Comparison of ENCODE assay signal across 27 cellular contexts in the genomic region with DNA sequence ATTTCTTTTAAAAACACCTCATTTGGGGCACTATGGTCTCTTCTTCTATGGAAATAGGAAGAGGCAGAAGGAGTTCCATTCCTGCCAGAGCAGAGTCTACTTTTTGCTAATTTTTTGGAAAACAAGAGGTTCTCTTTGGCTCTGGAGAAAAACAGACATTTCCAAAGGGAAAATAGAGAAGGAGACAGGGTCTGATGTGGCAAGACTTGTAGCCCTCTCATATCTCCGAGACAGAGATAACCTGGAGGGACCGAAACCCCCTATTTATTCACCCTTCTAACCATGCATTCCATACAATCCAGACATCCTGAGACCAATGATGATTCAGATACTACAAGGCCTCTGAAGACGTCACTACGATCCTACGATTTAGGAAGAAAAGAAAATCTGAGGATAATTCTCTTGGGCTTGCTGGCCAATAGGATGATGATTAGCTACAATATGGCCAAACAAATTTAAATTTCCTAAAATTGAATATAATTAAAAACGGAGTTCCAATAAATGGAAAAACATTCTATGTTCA.
DNase-seq lines count a peak whose midpoint lies in the region; ATAC-seq and TF ChIP-seq lines count a peak whose summit lies in the region.
"Had no signal": no experiment of that assay in that cellular context is flagged by ENCODE, and none has a peak within 500 bp of the region (broad histone marks: within the 10 kb centered on the region; RNA-seq: fewer than 3 reads in every experiment).

No MANE protein-coding gene starts in this region.

- H3K36me3 ChIP-seq in GM23248 (ENCODE audit: low read depth) (no peaks in the 10 kb centered on the region), uterus (no peaks in the 10 kb centered on the region)

- no peak overlapping the region for H3K4me3 Mint-ChIP-seq in stimulated activated naive B cell treated with anti-CD40 and anti-IgM and Interleukin-4, amounts not matched to agents 10 μg/mL and 1 μg/mL and 100 μg/mL, for 72 hours
- H3K4me3 Mint-ChIP-seq: activated naive CD8-positive, alpha-beta T cell treated with anti-CD3 and anti-CD28 coated beads, Interleukin-2, amount 50 U/mL, for 24 hours; H9; memory B cell had no signal

- in situ Hi-C loops in GM23248 (cut with MboI): no loop called here

- H3K4me3 ChIP-seq in GM23248 (no peak overlapping the region), fibroblast of villous mesenchyme (ENCODE audit: low read depth, low read length) (no peak overlapping the region), uterus (no peak overlapping the region)
- H3K4me3 ChIP-seq: body of pancreas, PC-9, psoas muscle, tibial artery had no signal

- H3K36me3 Mint-ChIP-seq in stimulated activated naive B cell treated with anti-CD40 and anti-IgM and Interleukin-4, amounts not matched to agents 10 μg/mL and 1 μg/mL and 100 μg/mL, for 72 hours: peaks cover 17 to 19% of the 10 kb centered on the region in 2 donors

- H3K9me3 Mint-ChIP-seq in stimulated activated naive B cell treated with anti-CD40 and anti-IgM and Interleukin-4, amounts not matched to agents 10 μg/mL and 1 μg/mL and 100 μg/mL, for 72 hours: no peaks in the 10 kb centered on the region
- H3K9me3 Mint-ChIP-seq: activated naive CD8-positive, alpha-beta T cell treated with anti-CD3 and anti-CD28 coated beads, Interleukin-2, amount 50 U/mL, for 24 hours; H9; memory B cell had no signal

- H3K9ac ChIP-seq in GM23248: no peak overlapping the region

- DNase-seq in GM23248 (peak; percentile 28), astrocyte of the hippocampus (ENCODE audit: low read depth, low spot score) (peak; percentile 54), fibroblast of villous mesenchyme (ENCODE audit: low read depth) (peak; percentile 56), uterus (no peak), NCI-H146 (lab: John Stamatoyannopoulos, UW) (no peak), midbrain (lab: John Stamatoyannopoulos, UW) (no peak)
- DNase-seq in stimulated activated naive B cell treated with anti-CD40 and anti-IgM and Interleukin-4, amounts not matched to agents 10 μg/mL and 1 μg/mL and 100 μg/mL, for 72 hours: no peak
- DNase-seq: activated CD4-positive, alpha-beta T cell treated with anti-CD3 and anti-CD28 coated beads, Interleukin-2, amount 50 U/mL, for 48 hours; activated CD4-positive, CD25-positive, alpha-beta regulatory T cell treated with anti-CD3 and anti-CD28 coated beads, Interleukin-2, amount 50 U/mL, for 72 hours; activated naive CD4-positive, alpha-beta T cell; activated naive CD8-positive, alpha-beta T cell treated with anti-CD3 and anti-CD28 coated beads, Interleukin-2, amount 50 U/mL, for 24 hours; activated T-cell treated with anti-CD3 and anti-CD28 coated beads, Interleukin-2, amount 50 U/mL, for 48 hours; body of pancreas; DND-41; H9; hypothalamus; NCI-H1436; NCI-H345; PC-9; psoas muscle; Right ventricle myocardium superior; stimulated activated CD4-positive, alpha-beta T cell treated with anti-CD3 and anti-CD28 coated beads, Interleukin-12 subunit alpha, Interleukin-12 subunit beta, amount 100 ng/mL, for 4 hours; stimulated activated CD4-positive, alpha-beta T cell treated with anti-CD3 and anti-CD28 coated beads, Interleukin-4, amount 100 ng/mL, for 1 hour; T-helper 2 cell; tibial artery had no signal

- H3K4me1 ChIP-seq in GM23248 (ENCODE audit: insufficient read depth) (peaks cover 27% of the 10 kb centered on the region), uterus (peaks cover 3 to 5% of the 10 kb centered on the region in 2 donors)

- H3K9me2 ChIP-seq in GM23248 (ENCODE audit: insufficient read depth): no peaks in the 10 kb centered on the region

- H3K27me3 Mint-ChIP-seq in stimulated activated naive B cell treated with anti-CD40 and anti-IgM and Interleukin-4, amounts not matched to agents 10 μg/mL and 1 μg/mL and 100 μg/mL, for 72 hours: no peaks in the 10 kb centered on the region
- H3K27me3 Mint-ChIP-seq: activated naive CD8-positive, alpha-beta T cell treated with anti-CD3 and anti-CD28 coated beads, Interleukin-2, amount 50 U/mL, for 24 hours; memory B cell had no signal

- H3K27me3 ChIP-seq in GM23248 (replicated peaks; ENCODE audit: insufficient read depth) (no peaks in the 10 kb centered on the region), uterus (no peaks in the 10 kb centered on the region)
- H3K27me3 ChIP-seq: body of pancreas, tibial artery had no signal

- H3K27ac ChIP-seq in GM23248 (no peak overlapping the region), uterus (peak overlapping the region; percentile 79 to 86)
- H3K27ac ChIP-seq: PC-9 had no signal

- no peak overlapping the region for H3K4me2 ChIP-seq in GM23248 (ENCODE audit: unreplicated experiment)
- H3K4me2 ChIP-seq: PC-9 had no signal

- 90 to 95% methylated on average over 6 of the region's 6 CpGs for WGBS in GM23248 (ENCODE audit: low coverage in 1 of 2, low lambda C conversion rate in 2 of 2, missing lambda C conversion rate in 2 of 2), 2 experiments

- ATAC-seq in stimulated activated naive B cell treated with anti-CD40 and anti-IgM and Interleukin-4, amounts not matched to agents 10 μg/mL and 1 μg/mL and 100 μg/mL, for 72 hours (replicated peaks): no peak
- ATAC-seq: activated naive CD8-positive, alpha-beta T cell treated with anti-CD3 and anti-CD28 coated beads, Interleukin-2, amount 50 U/mL, for 24 hours; body of pancreas; psoas muscle; sciatic nerve had no signal

- H3K27ac Mint-ChIP-seq in stimulated activated naive B cell treated with anti-CD40 and anti-IgM and Interleukin-4, amounts not matched to agents 10 μg/mL and 1 μg/mL and 100 μg/mL, for 72 hours: no peak overlapping the region
- H3K27ac Mint-ChIP-seq: activated naive CD8-positive, alpha-beta T cell treated with anti-CD3 and anti-CD28 coated beads, Interleukin-2, amount 50 U/mL, for 24 hours; memory B cell had no signal

- H3K9me3 ChIP-seq in GM23248 (ENCODE audit: low read depth) (no peaks in the 10 kb centered on the region), uterus (no peaks in the 10 kb centered on the region)
- H3K9me3 ChIP-seq: body of pancreas, psoas muscle, tibial artery had no signal

- TF ChIP-seq CTCF in fibroblast of villous mesenchyme (IDR thresholded peaks at IDR 0.05; ENCODE audit: insufficient read depth, low read depth, low read length) (no peak), uterus (IDR thresholded peaks at IDR 0.05) (no peak)

- H3K4me1 Mint-ChIP-seq in stimulated activated naive B cell treated with anti-CD40 and anti-IgM and Interleukin-4, amounts not matched to agents 10 μg/mL and 1 μg/mL and 100 μg/mL, for 72 hours: peaks cover 17 to 37% of the 10 kb centered on the region in 2 donors

- no peak for TF ChIP-seq POLR2A in uterus (IDR thresholded peaks at IDR 0.05)

- no peaks in the 10 kb centered on the region for H3K79me2 ChIP-seq in GM23248 (ENCODE audit: insufficient read depth)

- H2AFZ ChIP-seq in GM23248: no peak overlapping the region
- H2AFZ ChIP-seq: PC-9 had no signal

- peaks cover 32% of the 10 kb centered on the region for H3F3A ChIP-seq in GM23248 (ENCODE audit: insufficient read depth)

- intact Hi-C loops in uterus (cut with DNase I; ENCODE audit: low total_unique reads): no loop called here

- H4K20me1 ChIP-seq in GM23248 (ENCODE audit: insufficient read depth): no peaks in the 10 kb centered on the region

Comparison
In these comparisons a context has a peak if more than half of its experiments do, and no peak if none do; other contexts are left out.
1. DNase-seq: peak in GM23248 (single experiment), astrocyte of the hippocampus (single experiment) and fibroblast of villous mesenchyme (single experiment); none in uterus (0 of 2), NCI-H146 (single experiment), midbrain (single experiment) and stimulated activated naive B cell treated with anti-CD40 and anti-IgM and Interleukin-4, amounts not matched to agents 10 μg/mL and 1 μg/mL and 100 μg/mL, for 72 hours (single experiment).